14 cellular contexts compared by ENCODE assay signal in genomic region chr3:124063168-124063909, GRCh38. TPM values are rescaled to one million over a fixed set of nuclear protein-coding genes. Genes with fewer than 3 reads are reported as not detected.
DNase-seq lines count a peak whose midpoint lies in the region; ATAC-seq and TF ChIP-seq lines count a peak whose summit lies in the region.
"Had no signal": no experiment of that assay in that cellular context is flagged by ENCODE, and none has a peak within 500 bp of the region (broad histone marks: within the 10 kb centered on the region; RNA-seq: fewer than 3 reads in every experiment).

No MANE protein-coding gene starts in this region.

- H4K91ac ChIP-seq in trophoblast cell (ENCODE audit: low read depth, low read length), result no peak overlapping the region

- H3K79me1 ChIP-seq in trophoblast cell (ENCODE audit: low read length), result no peaks in the 10 kb centered on the region

- ATAC-seq in HG03108 (IDR thresholded peaks at IDR 0.05; ENCODE audit: unreplicated experiment), result no peak
- ATAC-seq: T-cell had no signal

- H2BK5ac ChIP-seq in trophoblast cell (ENCODE audit: low read depth, low read length, poor library complexity), result no peak overlapping the region

- no peak overlapping the region for H2BK12ac ChIP-seq in trophoblast cell (ENCODE audit: low read length)

- no CpG with 5 or more reads among the region's 9 CpGs for WGBS in trophoblast cell (ENCODE audit: extremely low coverage, insufficient coverage, insufficient read length)

- H3K18ac ChIP-seq in trophoblast cell (ENCODE audit: low read length), result no peak overlapping the region

- H3K9me3 ChIP-seq in cardiac muscle cell (ENCODE audit: low read depth) (no peaks in the 10 kb centered on the region), right atrium auricular region (no peaks in the 10 kb centered on the region), WERI-Rb-1 (ENCODE audit: severe bottlenecking) (no peaks in the 10 kb centered on the region), trophoblast cell (ENCODE audit: insufficient read depth, low read depth, low read length) (no peaks in the 10 kb centered on the region)
- H3K9me3 ChIP-seq: sigmoid colon, transverse colon had no signal

- TF ChIP-seq CTCF in cardiac muscle cell (IDR thresholded peaks at IDR 0.05; ENCODE audit: low read depth, low read length), result no peak
- TF ChIP-seq CTCF in right atrium auricular region (IDR thresholded peaks at IDR 0.05), result no peak
- no peak for TF ChIP-seq CTCF in WERI-Rb-1 (IDR thresholded peaks at IDR 0.05; ENCODE audit: low read depth, low read length)

- no peak overlapping the region for H3K14ac ChIP-seq in trophoblast cell (ENCODE audit: low read length)

- H4K8ac ChIP-seq in trophoblast cell (ENCODE audit: low read depth, low read length), result no peak overlapping the region

- H3K9ac ChIP-seq in trophoblast cell (ENCODE audit: low read length), result no peak overlapping the region

- H3K36me3 ChIP-seq in cardiac muscle cell (no peaks in the 10 kb centered on the region), right atrium auricular region (no peaks in the 10 kb centered on the region), WERI-Rb-1 (no peaks in the 10 kb centered on the region), trophoblast cell (ENCODE audit: control insufficient read depth in 1 of 2, insufficient read depth in 2 of 2, low read length in 2 of 2) (no peaks in the 10 kb centered on the region)
- H3K36me3 ChIP-seq: sigmoid colon, transverse colon had no signal

- no peak overlapping the region for H2BK120ac ChIP-seq in trophoblast cell (ENCODE audit: insufficient read depth, low read length, poor library complexity)

- no peak overlapping the region for H2AFZ ChIP-seq in trophoblast cell (ENCODE audit: insufficient read depth, low read length, poor library complexity)

- no peaks in the 10 kb centered on the region for H3K79me2 ChIP-seq in trophoblast cell (ENCODE audit: control insufficient read depth, insufficient read depth, low read length, poor library complexity)

- H3K23ac ChIP-seq in trophoblast cell (ENCODE audit: low read length), result no peak overlapping the region

- H4K12ac ChIP-seq in trophoblast cell (ENCODE audit: low read depth, low read length), result no peak overlapping the region

- no peak overlapping the region for H2AK5ac ChIP-seq in trophoblast cell (ENCODE audit: low read length)

- no peak overlapping the region for H3K4ac ChIP-seq in trophoblast cell (ENCODE audit: low read depth, low read length)

- H3K4me3 ChIP-seq in cardiac muscle cell (no peak overlapping the region), right atrium auricular region (no peak overlapping the region), WERI-Rb-1 (ENCODE audit: low read depth, low read length) (peak overlapping the region; percentile 28), trophoblast cell (ENCODE audit: low read depth, low read length) (no peak overlapping the region)
- H3K4me3 ChIP-seq: sigmoid colon, transverse colon had no signal

- no peaks in the 10 kb centered on the region for H3K27me3 ChIP-seq in cardiac muscle cell
- H3K27me3 ChIP-seq in right atrium auricular region, result no peaks in the 10 kb centered on the region
- no peaks in the 10 kb centered on the region for H3K27me3 ChIP-seq in WERI-Rb-1 (ENCODE audit: insufficient read depth, low read depth, severe bottlenecking)
- no peaks in the 10 kb centered on the region for H3K27me3 ChIP-seq in trophoblast cell (ENCODE audit: insufficient read depth, low read length)
- H3K27me3 ChIP-seq: sigmoid colon, transverse colon had no signal

- H3K4me1 ChIP-seq in cardiac muscle cell (ENCODE audit: low read depth) (peaks cover 25% of the 10 kb centered on the region), right atrium auricular region (peaks cover 0 to 24% of the 10 kb centered on the region in 2 donors), trophoblast cell (ENCODE audit: control insufficient read depth in 1 of 2, insufficient read depth in 2 of 2, low read length in 2 of 2) (no peaks in the 10 kb centered on the region)

- H3K27ac ChIP-seq in cardiac muscle cell, result peak overlapping the region; percentile 6
- H3K27ac ChIP-seq in right atrium auricular region, result no peak overlapping the region
- H3K27ac ChIP-seq in WERI-Rb-1, result peak overlapping the region; percentile 92
- H3K27ac ChIP-seq in trophoblast cell (ENCODE audit: low read depth, low read length), result no peak overlapping the region
- H3K27ac ChIP-seq: transverse colon had no signal

- no peak overlapping the region for H3K4me2 ChIP-seq in trophoblast cell (ENCODE audit: low read length)

- peak; percentile 47 to 48 for DNase-seq in cardiac muscle cell (ENCODE audit: low read depth in 1 of 2, low spot score in 1 of 2)
- no peak for DNase-seq in right atrium auricular region (ENCODE audit: low spot score)
- peak; percentile 75 for DNase-seq in WERI-Rb-1
- peak; percentile 7 for DNase-seq in iris pigment epithelial cell (ENCODE audit: low read depth)
- no peak for DNase-seq in kidney glomerular epithelial cell (lab: John Stamatoyannopoulos, UW)
- no peak for DNase-seq in NCI-H2107 treated with DMSO at 0.1 percent for 48 hours (lab: John Stamatoyannopoulos, UW; ENCODE audit: unreplicated experiment)
- no peak for DNase-seq in trophoblast cell
- DNase-seq: ACHN; activated CD4-positive, alpha-beta T cell treated with anti-CD3 and anti-CD28 coated beads, Interleukin-2, amount 10 ng/mL, durations not matched to agents 7 days and 5 days; NCI-H1436; sigmoid colon; T-cell; transverse colon had no signal

RNA-seq across cellular contexts. Expression of gene KALRN, which starts 30.2 kb away (rescaled TPM):
- total RNA-seq in cardiac muscle cell (42.8 and 59.3 TPM in 2 replicates), right atrium auricular region (10 to 100 TPM; 39.0 to 56.6 TPM)
- 33.9 and 37.6 TPM in 2 replicates for polyA plus RNA-seq in cardiac muscle cell
- 52.5 and 53.9 TPM in 2 replicates for polyA plus RNA-seq in trophoblast cell (2013)

Comparison
In these comparisons a context has a peak if more than half of its experiments do, and no peak if none do; other contexts are left out.
1. DNase-seq: peak in cardiac muscle cell (2 of 2), WERI-Rb-1 (single experiment) and iris pigment epithelial cell (single experiment); none in right atrium auricular region (single experiment), kidney glomerular epithelial cell (single experiment), NCI-H2107 treated with DMSO at 0.1 percent for 48 hours (single experiment) and trophoblast cell (0 of 2).
2. H3K27ac ChIP-seq: peak in cardiac muscle cell (single experiment) and WERI-Rb-1 (single experiment); none in right atrium auricular region (0 of 2) and trophoblast cell (single experiment).